ENCODE assay signal across 1 cellular context in the genomic region with DNA sequence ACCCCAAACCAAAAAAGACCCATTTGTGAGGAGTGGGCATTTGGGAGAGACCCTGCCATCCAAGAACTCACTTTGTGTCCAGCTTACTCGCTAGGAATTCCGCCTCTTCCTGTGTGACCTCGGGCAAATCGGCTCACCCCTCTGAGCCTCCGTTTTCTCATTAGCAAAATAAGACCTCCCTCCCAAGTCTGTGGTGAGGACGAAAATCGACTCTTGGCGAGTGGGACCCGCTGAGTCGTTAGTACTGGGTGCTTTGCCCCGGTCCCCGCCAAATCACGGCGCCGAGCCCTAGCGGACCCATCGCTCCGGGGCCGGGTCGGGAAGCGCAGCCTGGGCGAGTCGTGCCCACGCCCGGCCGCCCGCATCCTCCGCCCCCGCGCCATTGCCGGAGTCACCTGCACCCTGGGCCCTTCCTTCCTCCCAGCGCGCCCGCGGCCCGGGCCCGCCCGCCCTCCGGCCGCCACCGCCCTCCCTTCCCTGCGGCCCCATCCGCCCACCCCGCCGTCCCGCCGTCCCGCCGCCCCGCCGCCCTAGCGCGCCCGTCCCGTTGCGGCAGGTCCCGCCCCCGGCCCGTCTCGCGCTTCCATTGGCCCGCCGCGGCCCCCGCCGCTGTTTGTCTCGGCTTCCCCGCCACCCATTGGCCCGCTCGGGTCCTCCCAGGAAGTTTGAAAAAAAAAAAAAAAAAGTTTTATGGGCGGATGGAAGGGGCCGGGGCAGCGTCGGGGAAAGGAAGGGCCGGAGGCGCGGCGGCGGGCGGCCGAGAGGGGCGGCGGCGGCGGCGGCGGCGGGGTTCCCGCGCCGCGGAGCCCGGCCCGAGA.
TF ChIP-seq lines count a peak whose summit lies in the region.

No MANE protein-coding gene starts in this region.

TF ChIP-seq in WTC11, 78 proteins besides CTCF, POLR2A, EP300 and RAD21 (continued from another document):
- TF ChIP-seq, protein P1, sequence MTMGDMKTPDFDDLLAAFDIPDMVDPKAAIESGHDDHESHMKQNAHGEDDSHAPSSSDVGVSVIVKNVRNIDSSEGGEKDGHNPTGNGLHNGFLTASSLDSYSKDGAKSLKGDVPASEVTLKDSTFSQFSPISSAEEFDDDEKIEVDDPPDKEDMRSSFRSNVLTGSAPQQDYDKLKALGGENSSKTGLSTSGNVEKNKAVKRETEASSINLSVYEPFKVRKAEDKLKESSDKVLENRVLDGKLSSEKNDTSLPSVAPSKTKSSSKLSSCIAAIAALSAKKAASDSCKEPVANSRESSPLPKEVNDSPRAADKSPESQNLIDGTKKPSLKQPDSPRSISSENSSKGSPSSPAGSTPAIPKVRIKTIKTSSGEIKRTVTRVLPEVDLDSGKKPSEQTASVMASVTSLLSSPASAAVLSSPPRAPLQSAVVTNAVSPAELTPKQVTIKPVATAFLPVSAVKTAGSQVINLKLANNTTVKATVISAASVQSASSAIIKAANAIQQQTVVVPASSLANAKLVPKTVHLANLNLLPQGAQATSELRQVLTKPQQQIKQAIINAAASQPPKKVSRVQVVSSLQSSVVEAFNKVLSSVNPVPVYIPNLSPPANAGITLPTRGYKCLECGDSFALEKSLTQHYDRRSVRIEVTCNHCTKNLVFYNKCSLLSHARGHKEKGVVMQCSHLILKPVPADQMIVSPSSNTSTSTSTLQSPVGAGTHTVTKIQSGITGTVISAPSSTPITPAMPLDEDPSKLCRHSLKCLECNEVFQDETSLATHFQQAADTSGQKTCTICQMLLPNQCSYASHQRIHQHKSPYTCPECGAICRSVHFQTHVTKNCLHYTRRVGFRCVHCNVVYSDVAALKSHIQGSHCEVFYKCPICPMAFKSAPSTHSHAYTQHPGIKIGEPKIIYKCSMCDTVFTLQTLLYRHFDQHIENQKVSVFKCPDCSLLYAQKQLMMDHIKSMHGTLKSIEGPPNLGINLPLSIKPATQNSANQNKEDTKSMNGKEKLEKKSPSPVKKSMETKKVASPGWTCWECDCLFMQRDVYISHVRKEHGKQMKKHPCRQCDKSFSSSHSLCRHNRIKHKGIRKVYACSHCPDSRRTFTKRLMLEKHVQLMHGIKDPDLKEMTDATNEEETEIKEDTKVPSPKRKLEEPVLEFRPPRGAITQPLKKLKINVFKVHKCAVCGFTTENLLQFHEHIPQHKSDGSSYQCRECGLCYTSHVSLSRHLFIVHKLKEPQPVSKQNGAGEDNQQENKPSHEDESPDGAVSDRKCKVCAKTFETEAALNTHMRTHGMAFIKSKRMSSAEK (CRISPR knock-in tag; IDR thresholded peaks at IDR 0.05; ENCODE audit: borderline replicate concordance) = no peak
- TF ChIP-seq MYBL2 (CRISPR knock-in tag; IDR thresholded peaks at IDR 0.05) = no peak
- TF ChIP-seq, protein P2, sequence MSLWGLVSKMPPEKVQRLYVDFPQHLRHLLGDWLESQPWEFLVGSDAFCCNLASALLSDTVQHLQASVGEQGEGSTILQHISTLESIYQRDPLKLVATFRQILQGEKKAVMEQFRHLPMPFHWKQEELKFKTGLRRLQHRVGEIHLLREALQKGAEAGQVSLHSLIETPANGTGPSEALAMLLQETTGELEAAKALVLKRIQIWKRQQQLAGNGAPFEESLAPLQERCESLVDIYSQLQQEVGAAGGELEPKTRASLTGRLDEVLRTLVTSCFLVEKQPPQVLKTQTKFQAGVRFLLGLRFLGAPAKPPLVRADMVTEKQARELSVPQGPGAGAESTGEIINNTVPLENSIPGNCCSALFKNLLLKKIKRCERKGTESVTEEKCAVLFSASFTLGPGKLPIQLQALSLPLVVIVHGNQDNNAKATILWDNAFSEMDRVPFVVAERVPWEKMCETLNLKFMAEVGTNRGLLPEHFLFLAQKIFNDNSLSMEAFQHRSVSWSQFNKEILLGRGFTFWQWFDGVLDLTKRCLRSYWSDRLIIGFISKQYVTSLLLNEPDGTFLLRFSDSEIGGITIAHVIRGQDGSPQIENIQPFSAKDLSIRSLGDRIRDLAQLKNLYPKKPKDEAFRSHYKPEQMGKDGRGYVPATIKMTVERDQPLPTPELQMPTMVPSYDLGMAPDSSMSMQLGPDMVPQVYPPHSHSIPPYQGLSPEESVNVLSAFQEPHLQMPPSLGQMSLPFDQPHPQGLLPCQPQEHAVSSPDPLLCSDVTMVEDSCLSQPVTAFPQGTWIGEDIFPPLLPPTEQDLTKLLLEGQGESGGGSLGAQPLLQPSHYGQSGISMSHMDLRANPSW (CRISPR knock-in tag; conservative IDR thresholded peaks at IDR 0.05; ENCODE audit: low read depth) = 0 out of 2 replicates have a peak, but pooled peaks have one; percentile 24
- peak; percentile 51; the same call in 1 of the 2 replicates for TF ChIP-seq SP1 (CRISPR knock-in tag; conservative IDR thresholded peaks at IDR 0.05)
TF ChIP-seq in WTC11: peak in this region for 8.
